ENCODE assay signal across 8 cellular contexts in genomic region chr18:14131914-14132700, GRCh38. TPM values are rescaled to one million over a fixed set of nuclear protein-coding genes. Genes with fewer than 3 reads are reported as not detected.
A peak's percentile ranks its signal among the peaks of the same experiment; 100 is the strongest.
DNase-seq lines count a peak whose midpoint lies in the region; ATAC-seq and TF ChIP-seq lines count a peak whose summit lies in the region.
"Not testable (repeated sequence)": the region's sequence is repeated elsewhere in the genome, so short reads cannot be mapped to it uniquely, and the experiment has no call there.

ZNF519 (minus strand) TSS chr18:14132435; CDS start chr18:14132277, 158 bp downstream.

- H3K4me1 ChIP-seq in adrenal gland (replicated peaks in 1 of 2); upper lobe of right lung: not testable (repeated sequence)

- not testable (repeated sequence) for H3K9me3 ChIP-seq in adrenal gland (replicated peaks in 1 of 3); upper lobe of right lung

- WGBS in adrenal gland, 4 donors = 1% methylated on average over 18 to 40 of the region's 45 CpGs

- peak; percentile 47 for TF ChIP-seq POLR2A in GM15510 (IDR thresholded peaks at IDR 0.05; ENCODE audit: borderline replicate concordance, extremely low read depth, insufficient read length)
- TF ChIP-seq POLR2A in adrenal gland (IDR thresholded peaks at IDR 0.05) = peak in 1 of 2 donors; percentile 44

- TF ChIP-seq CTCF in adrenal gland (IDR thresholded peaks at IDR 0.05); upper lobe of right lung (IDR thresholded peaks at IDR 0.05): not testable (repeated sequence)

- H3K27ac ChIP-seq in adrenal gland (peak within 1 kb of the TSS in 2 of 5 donors; percentile 21 to 71), upper lobe of right lung (peak within 1 kb of the TSS; percentile 36)

- H3K4me3 ChIP-seq in adrenal gland (peak within 1 kb of the TSS; percentile 18 to 66 (median 42)), upper lobe of right lung (peak within 1 kb of the TSS; percentile 60)

- intact Hi-C loops in adrenal gland (cut with DNase I); left cardiac atrium (cut with DNase I); posterior vena cava (cut with DNase I); upper lobe of right lung (cut with DNase I): not testable (repeated sequence)

- not testable (repeated sequence) for H3K36me3 ChIP-seq in adrenal gland (replicated peaks in 1 of 2); upper lobe of right lung

- peak; percentile 98 for DNase-seq in NCI-H146 treated with DMSO at 0.1 percent for 48 hours (lab: John Stamatoyannopoulos, UW; ENCODE audit: unreplicated experiment)
- peak; percentile 75 to 96 (median 80) for DNase-seq in T-helper 1 cell
- peak; percentile 93 to 99 (median 98) for DNase-seq in adrenal gland
- peak; percentile 95 for DNase-seq in left cardiac atrium
- DNase-seq in posterior vena cava (ENCODE audit: low spot score) = peak; percentile 97
- DNase-seq in upper lobe of right lung = peak; percentile 93

- ATAC-seq in HG02884 (IDR thresholded peaks at IDR 0.05; ENCODE audit: unreplicated experiment) (peak; percentile 100), left cardiac atrium (peak; percentile 100), upper lobe of right lung (peak; percentile 100)

- not testable (repeated sequence) for H3K27me3 ChIP-seq in adrenal gland, upper lobe of right lung

RNA-seq across cellular contexts. Expression of gene ZNF519, which starts in this region (rescaled TPM):
- 1 to 10 TPM in 7 of 8 donors, under 1 TPM in 1; 0.36 to 5.5 (median 2.5) TPM for total RNA-seq in adrenal gland
- polyA plus RNA-seq in adrenal gland = 1 to 10 TPM; 1.1 to 1.6 (median 1.4) TPM
- total RNA-seq in left cardiac atrium = 1 to 10 TPM; 3.2 to 4.8 TPM
- total RNA-seq in posterior vena cava = 10 to 100 TPM in 1 of 2 donors, 1 to 10 TPM in 1; 5.8 to 10.2 TPM
- total RNA-seq in upper lobe of right lung = 5.7 TPM
